ENCODE assay signal across 10 cellular contexts in genomic region chr4:6591305-6591704, GRCh38. TPM values are rescaled to one million over a fixed set of nuclear protein-coding genes. Genes with fewer than 3 reads are reported as not detected.
DNase-seq lines count a peak whose midpoint lies in the region; ATAC-seq and TF ChIP-seq lines count a peak whose summit lies in the region.
"Had no signal": no experiment of that assay in that cellular context is flagged by ENCODE, and none has a peak within 500 bp of the region (broad histone marks: within the 10 kb centered on the region; RNA-seq: fewer than 3 reads in every experiment).

No MANE protein-coding gene starts in this region.

- peaks cover 6 to 9% (median 8%) of the 10 kb centered on the region in 3 donors for H3K4me1 Mint-ChIP-seq in IgD-negative memory B cell
- peaks cover 16% of the 10 kb centered on the region for H3K4me1 Mint-ChIP-seq in activated B cell treated with CpG ODN at 0.5 μM for 24 hours

- H3K4me3 Mint-ChIP-seq in IgD-negative memory B cell, result peak overlapping the region in 3 of 4 donors; percentile 38 to 73 (median 59)
- no peak overlapping the region for H3K4me3 Mint-ChIP-seq in activated B cell treated with CpG ODN at 0.5 μM for 24 hours
- H3K4me3 Mint-ChIP-seq: CD4-positive, alpha-beta T cell had no signal

- no peak for TF ChIP-seq CTCF in GM13977 (IDR thresholded peaks at IDR 0.05; ENCODE audit: extremely low read depth, insufficient read depth, missing control alignments)
- TF ChIP-seq CTCF in activated B cell treated with CpG ODN at 0.5 μM for 24 hours (IDR thresholded peaks at IDR 0.05), result no peak
- no peak for TF ChIP-seq CTCF in omental fat pad (IDR thresholded peaks at IDR 0.05)

- H3K27me3 Mint-ChIP-seq in IgD-negative memory B cell (no peaks in the 10 kb centered on the region), activated B cell treated with CpG ODN at 0.5 μM for 24 hours (no peaks in the 10 kb centered on the region)
- H3K27me3 Mint-ChIP-seq: CD4-positive, alpha-beta T cell had no signal

- POLR2A ChIA-PET in activated B cell treated with CpG ODN at 0.5 μM for 24 hours (lab: Charles Lee), result interaction anchor here (1.1 kb wide), 1 partner anchor 49 kb away, joined by 5 read pairs; the partner anchor contains the start of gene MRFAP1

- peak; percentile 54 for DNase-seq in GM13977 (ENCODE audit: low spot score)
- DNase-seq in activated B cell treated with CpG ODN at 0.5 μM for 24 hours, result peak; percentile 28
- DNase-seq in activated CD4-positive, alpha-beta T cell treated with anti-CD3 and anti-CD28 coated beads for 1 hour, result no peak
- no peak for DNase-seq in omental fat pad (ENCODE audit: low spot score)
- DNase-seq in GM03348 (ENCODE audit: low spot score), result no peak
- DNase-seq: CD4-positive, alpha-beta T cell; stimulated activated CD4-positive, alpha-beta T cell treated with anti-CD3 and anti-CD28 coated beads, Interleukin-4, amount 100 ng/mL, for 1 hour had no signal

- CTCF ChIA-PET in activated B cell treated with CpG ODN at 0.5 μM for 24 hours (lab: Charles Lee), result no interaction called here

- no peaks in the 10 kb centered on the region for H3K9me3 Mint-ChIP-seq in IgD-negative memory B cell
- no peaks in the 10 kb centered on the region for H3K9me3 Mint-ChIP-seq in activated B cell treated with CpG ODN at 0.5 μM for 24 hours
- H3K9me3 Mint-ChIP-seq: CD4-positive, alpha-beta T cell had no signal

- H3K27ac Mint-ChIP-seq in IgD-negative memory B cell (peak overlapping the region; percentile 67 to 78 (median 74)), activated B cell treated with CpG ODN at 0.5 μM for 24 hours (peak overlapping the region; percentile 61)
- H3K27ac Mint-ChIP-seq: CD4-positive, alpha-beta T cell had no signal

- in situ Hi-C loops in GM13977 (cut with MboI; ENCODE audit: low pct_unique_long_range_greater_than_20kb, low sequenced_read_pairs, unreplicated experiment), result no loop called here

- ATAC-seq in GM21447 (IDR thresholded peaks at IDR 0.05; ENCODE audit: unreplicated experiment) (peak; percentile 54), activated B cell treated with CpG ODN at 0.5 μM for 24 hours (ENCODE audit: low read depth) (peak; percentile 89), HG03097 (IDR thresholded peaks at IDR 0.05; ENCODE audit: low FRiP score, unreplicated experiment) (no peak), omental fat pad (ENCODE audit: low FRiP score) (no peak)

- H3K36me3 Mint-ChIP-seq in IgD-negative memory B cell, result peaks cover 10% of the 10 kb centered on the region
- peaks cover 59% of the 10 kb centered on the region for H3K36me3 Mint-ChIP-seq in activated B cell treated with CpG ODN at 0.5 μM for 24 hours (ENCODE audit: low read depth)

- intact Hi-C loops in activated B cell treated with CpG ODN at 0.5 μM for 24 hours (cut with micrococcal nuclease), result loop anchor here (2.0 kb wide), 1 partner anchor 17 kb away; the partner anchor contains the start of gene MAN2B2

RNA-seq across cellular contexts. Expression of gene MAN2B2, which starts 16.3 kb away (rescaled TPM):
- polyA plus RNA-seq in IgD-negative memory B cell, result 22.5 TPM
- total RNA-seq in activated B cell treated with CpG ODN at 0.5 μM for 24 hours (24.2 and 24.7 TPM in 2 replicates), omental fat pad (10 to 100 TPM; 21.2 to 33.3 (median 27.2) TPM)

RNA-seq across cellular contexts. Expression of gene MRFAP1, which starts 49.2 kb away (rescaled TPM):
- polyA plus RNA-seq in IgD-negative memory B cell, result 130 TPM
- total RNA-seq in activated B cell treated with CpG ODN at 0.5 μM for 24 hours (93.8 and 93.9 TPM in 2 replicates), omental fat pad (100 to 1,000 TPM; 125 to 149 (median 140) TPM)

Comparison
In these comparisons a context has a peak if more than half of its experiments do, and no peak if none do; other contexts are left out.
1. DNase-seq: peak in GM13977 (single experiment) and activated B cell treated with CpG ODN at 0.5 μM for 24 hours (single experiment); none in activated CD4-positive, alpha-beta T cell treated with anti-CD3 and anti-CD28 coated beads for 1 hour (single experiment), omental fat pad (single experiment) and GM03348 (single experiment).
2. ATAC-seq: peak in GM21447 (single experiment) and activated B cell treated with CpG ODN at 0.5 μM for 24 hours (single experiment); none in HG03097 (single experiment) and omental fat pad (single experiment).